In genomic region chr9:122815544-122815943, GRCh38 we compare ENCODE assay signal across 1 cellular context.
TF ChIP-seq lines count a peak whose summit lies in the region.

No MANE protein-coding gene starts in this region.

TF ChIP-seq in endothelial cell of umbilical vein, 7 proteins besides CTCF, POLR2A, EP300 and RAD21:
- TF ChIP-seq MYC (IDR thresholded peaks at IDR 0.05; ENCODE audit: low read depth, low read length) (no peak), GATA2 (IDR thresholded peaks at IDR 0.05; ENCODE audit: insufficient read depth, insufficient read length, low read depth, low read length) (no peak), JUN (IDR thresholded peaks at IDR 0.05; ENCODE audit: borderline replicate concordance, insufficient read depth, insufficient read length, low read depth) (peak; percentile 22), FOS (IDR thresholded peaks at IDR 0.05; ENCODE audit: borderline replicate concordance, insufficient read depth, low read length) (no peak), MAX (IDR thresholded peaks at IDR 0.05; ENCODE audit: insufficient read depth, insufficient read length) (no peak), POLR2AphosphoS5 (IDR thresholded peaks at IDR 0.05; ENCODE audit: insufficient read depth, low read depth, low read length) (no peak)
